ENCODE assay signal across 1 cellular context in the genomic region with DNA sequence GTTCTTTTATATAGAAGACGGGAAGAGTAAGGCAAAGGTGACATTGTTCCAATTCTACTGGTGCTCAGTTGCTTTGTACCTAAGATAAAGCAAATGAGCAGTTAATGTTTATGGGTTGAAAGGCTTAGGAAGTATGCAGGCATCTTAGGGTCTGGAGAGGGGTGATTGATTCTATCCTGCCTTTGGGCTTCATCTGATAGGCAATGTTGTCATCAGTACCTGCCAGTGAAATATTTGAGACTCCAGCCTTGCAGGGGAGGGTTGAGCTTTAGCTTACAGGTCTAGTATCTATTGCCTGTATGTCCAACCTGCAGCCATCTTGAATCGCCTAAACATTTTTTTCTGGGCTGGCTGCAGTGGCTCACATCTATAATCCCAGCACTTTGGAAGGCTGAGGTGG.
TF ChIP-seq lines count a peak whose summit lies in the region.

No MANE protein-coding gene starts in this region.

TF ChIP-seq in H1, 55 proteins besides CTCF, POLR2A, EP300 and RAD21:
- no peak for TF ChIP-seq MAFK (IDR thresholded peaks at IDR 0.05; ENCODE audit: low read depth, low read length)
- peak; percentile 75; the same call in 1 of the 2 replicates for TF ChIP-seq YY1 (IDR thresholded peaks at IDR 0.05; ENCODE audit: low read depth, low read length)
